In genomic region chr1:151210830-151211229, GRCh38 we compare ENCODE assay signal across 18 cellular contexts. TPM values are rescaled to one million over a fixed set of nuclear protein-coding genes. Genes with fewer than 3 reads are reported as not detected.
DNase-seq lines count a peak whose midpoint lies in the region; FAIRE-seq and TF ChIP-seq lines count a peak whose summit lies in the region.
"Had no signal": no experiment of that assay in that cellular context is flagged by ENCODE, and none has a peak within 500 bp of the region (broad histone marks: within the 10 kb centered on the region; RNA-seq: fewer than 3 reads in every experiment).

No MANE protein-coding gene starts in this region.

- peak overlapping the region; percentile 62 for H3K27ac Mint-ChIP-seq in activated CD4-positive, alpha-beta memory T cell treated with anti-CD3 and anti-CD28 coated beads, Interleukin-2, amount 10 ng/mL, durations not matched to agents 7 days and 5 days
- H3K27ac Mint-ChIP-seq: activated naive CD8-positive, alpha-beta T cell treated with anti-CD3 and anti-CD28 coated beads for 36 hours had no signal

- TF ChIP-seq POLR2A in H54 (IDR thresholded peaks at IDR 0.05; ENCODE audit: low read depth, low read length): no peak

- no peak for FAIRE-seq in H54 (lab: Jason Lieb, UNC)

- H3K4me3 Mint-ChIP-seq in activated CD4-positive, alpha-beta memory T cell treated with anti-CD3 and anti-CD28 coated beads, Interleukin-2, amount 10 ng/mL, durations not matched to agents 7 days and 5 days: no peak overlapping the region
- H3K4me3 Mint-ChIP-seq: activated naive CD8-positive, alpha-beta T cell treated with anti-CD3 and anti-CD28 coated beads for 36 hours; natural killer cell had no signal

- TF ChIP-seq CTCF in fibroblast of villous mesenchyme (IDR thresholded peaks at IDR 0.05; ENCODE audit: insufficient read depth, low read depth, low read length) (no peak), GM13977 (IDR thresholded peaks at IDR 0.05; ENCODE audit: extremely low read depth, insufficient read depth, missing control alignments) (no peak)

- no peaks in the 10 kb centered on the region for H3K9me3 Mint-ChIP-seq in activated CD4-positive, alpha-beta memory T cell treated with anti-CD3 and anti-CD28 coated beads, Interleukin-2, amount 10 ng/mL, durations not matched to agents 7 days and 5 days
- H3K9me3 Mint-ChIP-seq: activated naive CD8-positive, alpha-beta T cell treated with anti-CD3 and anti-CD28 coated beads for 36 hours; natural killer cell had no signal

- H3K36me3 Mint-ChIP-seq in activated CD4-positive, alpha-beta memory T cell treated with anti-CD3 and anti-CD28 coated beads, Interleukin-2, amount 10 ng/mL, durations not matched to agents 7 days and 5 days (ENCODE audit: low read depth): peaks cover 47% of the 10 kb centered on the region
- H3K36me3 Mint-ChIP-seq: natural killer cell had no signal

- peak; percentile 27 for DNase-seq in AG20443 (ENCODE audit: low spot score)
- DNase-seq in H54 (ENCODE audit: insufficient read length, low spot score): peak; percentile 19
- no peak for DNase-seq in activated CD4-positive, alpha-beta memory T cell treated with anti-CD3 and anti-CD28 coated beads, Interleukin-2, amount 10 ng/mL, durations not matched to agents 7 days and 5 days
- DNase-seq in fibroblast of villous mesenchyme (ENCODE audit: low read depth): peak; percentile 43
- no peak for DNase-seq in NCI-H1417 treated with DMSO at 0.1 percent for 48 hours (lab: John Stamatoyannopoulos, UW)
- no peak for DNase-seq in kidney glomerular epithelial cell (lab: John Stamatoyannopoulos, UW)
- no peak for DNase-seq in GM13977 (ENCODE audit: low spot score)
- no peak for DNase-seq in NK-92 treated with Interleukin-12 subunit alpha and Interleukin-12 subunit beta, amount 100 ng/mL, for 24 hours (lab: John Stamatoyannopoulos, UW)
- DNase-seq: activated naive CD8-positive, alpha-beta T cell treated with anti-CD3 and anti-CD28 coated beads for 36 hours; C1 segment of cervical spinal cord; KBM-7; lower lobe of right lung; natural killer cell; NCI-H1436; Peyer's patch; stimulated activated CD4-positive, alpha-beta T cell treated with anti-CD3 and anti-CD28 coated beads, Interleukin-2, amount 100 ng/mL, for 48 hours; upper lobe of left lung had no signal

- H3K27me3 Mint-ChIP-seq in activated CD4-positive, alpha-beta memory T cell treated with anti-CD3 and anti-CD28 coated beads, Interleukin-2, amount 10 ng/mL, durations not matched to agents 7 days and 5 days: no peaks in the 10 kb centered on the region
- H3K27me3 Mint-ChIP-seq: activated naive CD8-positive, alpha-beta T cell treated with anti-CD3 and anti-CD28 coated beads for 36 hours had no signal

- H3K4me3 ChIP-seq in fibroblast of villous mesenchyme (ENCODE audit: low read depth, low read length): no peak overlapping the region
- H3K4me3 ChIP-seq: lower lobe of right lung, Peyer's patch, upper lobe of left lung had no signal

- in situ Hi-C loops in GM13977 (cut with MboI; ENCODE audit: low pct_unique_long_range_greater_than_20kb, low sequenced_read_pairs, unreplicated experiment): no loop called here

- POLR2A ChIA-PET in activated CD4-positive, alpha-beta memory T cell treated with anti-CD3 and anti-CD28 coated beads, Interleukin-2, amount 10 ng/mL, durations not matched to agents 7 days and 5 days (lab: Charles Lee): interaction anchor here (1.4 kb wide), 1 partner anchor 9 kb away, joined by 3 read pairs; no protein-coding TSS in a partner anchor

- CTCF ChIA-PET in activated CD4-positive, alpha-beta memory T cell treated with anti-CD3 and anti-CD28 coated beads, Interleukin-2, amount 10 ng/mL, durations not matched to agents 7 days and 5 days (lab: Charles Lee): interaction anchor here (1.5 kb wide), 1 partner anchor 41 kb away, joined by 7 read pairs; no protein-coding TSS in a partner anchor

- peaks cover 30% of the 10 kb centered on the region for H3K4me1 Mint-ChIP-seq in activated CD4-positive, alpha-beta memory T cell treated with anti-CD3 and anti-CD28 coated beads, Interleukin-2, amount 10 ng/mL, durations not matched to agents 7 days and 5 days

RNA-seq across cellular contexts. Expression of gene PIP5K1A, which starts 12.5 kb away (rescaled TPM):
- 10 to 100 TPM; 53.9 to 61.1 TPM for total RNA-seq in activated CD4-positive, alpha-beta memory T cell treated with anti-CD3 and anti-CD28 coated beads, Interleukin-2, amount 10 ng/mL, durations not matched to agents 7 days and 5 days
- total RNA-seq in fibroblast of villous mesenchyme: 78.3 and 131 TPM in 2 replicates

RNA-seq across cellular contexts. Expression of gene VPS72, which starts 20.8 kb away (rescaled TPM):
- 10 to 100 TPM; 76.1 to 78.8 TPM for total RNA-seq in activated CD4-positive, alpha-beta memory T cell treated with anti-CD3 and anti-CD28 coated beads, Interleukin-2, amount 10 ng/mL, durations not matched to agents 7 days and 5 days
- total RNA-seq in fibroblast of villous mesenchyme: 40.3 and 44.0 TPM in 2 replicates

RNA-seq across cellular contexts. Expression of gene TMOD4, which starts 35.0 kb away (rescaled TPM):
- total RNA-seq in activated CD4-positive, alpha-beta memory T cell treated with anti-CD3 and anti-CD28 coated beads, Interleukin-2, amount 10 ng/mL, durations not matched to agents 7 days and 5 days: 1 to 10 TPM; 1.5 to 1.9 TPM
- total RNA-seq in fibroblast of villous mesenchyme: not detected in 2 replicates
- total RNA-seq: NCI-H460 had no signal

RNA-seq across cellular contexts. Expression of gene PSMD4, which starts 43.7 kb away (rescaled TPM):
- total RNA-seq in activated CD4-positive, alpha-beta memory T cell treated with anti-CD3 and anti-CD28 coated beads, Interleukin-2, amount 10 ng/mL, durations not matched to agents 7 days and 5 days: 100 to 1,000 TPM; 178 to 188 TPM
- 135 and 139 TPM in 2 replicates for total RNA-seq in fibroblast of villous mesenchyme

RNA-seq across cellular contexts. Expression of gene SCNM1, which starts 44.9 kb away (rescaled TPM):
- 10 to 100 TPM; 63.5 to 67.9 TPM for total RNA-seq in activated CD4-positive, alpha-beta memory T cell treated with anti-CD3 and anti-CD28 coated beads, Interleukin-2, amount 10 ng/mL, durations not matched to agents 7 days and 5 days
- total RNA-seq in fibroblast of villous mesenchyme: 23.7 and 31.2 TPM in 2 replicates

Comparison
In these comparisons a context has a peak if more than half of its experiments do, and no peak if none do; other contexts are left out.
1. DNase-seq: peak in AG20443 (single experiment), H54 (single experiment) and fibroblast of villous mesenchyme (single experiment); none in activated CD4-positive, alpha-beta memory T cell treated with anti-CD3 and anti-CD28 coated beads, Interleukin-2, amount 10 ng/mL, durations not matched to agents 7 days and 5 days (single experiment), NCI-H1417 treated with DMSO at 0.1 percent for 48 hours (single experiment), kidney glomerular epithelial cell (single experiment), GM13977 (single experiment) and NK-92 treated with Interleukin-12 subunit alpha and Interleukin-12 subunit beta, amount 100 ng/mL, for 24 hours (single experiment).